ENCODE assay signal across 17 cellular contexts in the genomic region with DNA sequence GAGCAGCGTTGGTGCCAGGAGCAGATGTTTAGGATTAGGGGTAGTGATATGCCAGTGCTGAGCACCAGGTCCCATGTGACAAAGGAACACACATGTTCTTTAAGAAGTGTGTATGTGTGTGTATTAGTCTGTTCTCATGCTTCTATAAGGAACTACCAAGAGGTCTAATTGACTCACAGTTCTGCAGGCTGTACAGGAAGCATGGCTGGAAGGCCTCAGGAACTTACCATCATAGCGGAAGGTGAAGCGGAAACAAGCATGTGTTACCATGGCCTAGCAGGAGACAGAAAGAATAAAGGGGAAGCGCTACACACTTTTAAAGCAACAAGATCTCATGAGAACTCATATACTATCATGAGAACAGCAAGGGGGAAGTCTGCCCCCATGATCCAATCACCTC.
"Had no signal": no experiment of that assay in that cellular context is flagged by ENCODE, and none has a peak within 500 bp of the region (broad histone marks: within the 10 kb centered on the region; RNA-seq: fewer than 3 reads in every experiment).

No MANE protein-coding gene starts in this region.

- H3K9me3 ChIP-seq: colonic mucosa, heart left ventricle, right atrium auricular region, tibial artery had no signal

- FAIRE-seq: endothelial cell of umbilical vein, small intestine had no signal

- H3K4me1 ChIP-seq: colonic mucosa, heart left ventricle, right atrium auricular region, tibial artery had no signal

- H3K4me1 Mint-ChIP-seq: endodermal cell had no signal

- H3K4me3 ChIP-seq: colonic mucosa, heart left ventricle, right atrium auricular region, tibial artery had no signal

- H3K36me3 Mint-ChIP-seq: naive thymus-derived CD8-positive, alpha-beta T cell; stimulated activated memory B cell treated with anti-CD40 and anti-IgM and Interleukin-4, amounts not matched to agents 10 μg/mL and 1 μg/mL and 100 μg/mL, for 72 hours had no signal

- H3K27ac Mint-ChIP-seq: endodermal cell; naive thymus-derived CD8-positive, alpha-beta T cell; stimulated activated memory B cell treated with anti-CD40 and anti-IgM and Interleukin-4, amounts not matched to agents 10 μg/mL and 1 μg/mL and 100 μg/mL, for 72 hours; stimulated activated naive CD8-positive, alpha-beta T cell treated with anti-CD3 and anti-CD28 coated beads, Interleukin-15, Interleukin-2, amounts not matched to agents 100 ng/mL and 50 ng/mL, for 24 hours had no signal

- H3K36me3 ChIP-seq: colonic mucosa, heart left ventricle, right atrium auricular region, tibial artery had no signal

- H3K27ac ChIP-seq: colonic mucosa, heart left ventricle, right atrium auricular region, tibial artery had no signal

- ATAC-seq: naive thymus-derived CD8-positive, alpha-beta T cell; stimulated activated memory B cell treated with anti-CD40 and anti-IgM and Interleukin-4, amounts not matched to agents 10 μg/mL and 1 μg/mL and 100 μg/mL, for 72 hours had no signal

- H3K27me3 ChIP-seq: colonic mucosa, heart left ventricle, right atrium auricular region had no signal

- DNase-seq: colonic mucosa; effector CD4-positive, alpha-beta T cell; endodermal cell; erythroblast; foreskin melanocyte; heart left ventricle; hippocampal formation; mammary epithelial cell; naive thymus-derived CD8-positive, alpha-beta T cell; posterior cingulate gyrus; small intestine; stimulated activated CD4-positive, alpha-beta T cell treated with anti-CD3 and anti-CD28 coated beads, Interleukin-4, amount 100 ng/mL, for 1 hour; tibial artery had no signal

- H3K9me3 Mint-ChIP-seq: endodermal cell; naive thymus-derived CD8-positive, alpha-beta T cell; stimulated activated naive CD8-positive, alpha-beta T cell treated with anti-CD3 and anti-CD28 coated beads, Interleukin-15, Interleukin-2, amounts not matched to agents 100 ng/mL and 50 ng/mL, for 24 hours had no signal

- H3K4me3 Mint-ChIP-seq: endodermal cell; naive thymus-derived CD8-positive, alpha-beta T cell; stimulated activated memory B cell treated with anti-CD40 and anti-IgM and Interleukin-4, amounts not matched to agents 10 μg/mL and 1 μg/mL and 100 μg/mL, for 72 hours; stimulated activated naive CD8-positive, alpha-beta T cell treated with anti-CD3 and anti-CD28 coated beads, Interleukin-15, Interleukin-2, amounts not matched to agents 100 ng/mL and 50 ng/mL, for 24 hours had no signal
